24 cellular contexts compared by ENCODE assay signal in the genomic region with DNA sequence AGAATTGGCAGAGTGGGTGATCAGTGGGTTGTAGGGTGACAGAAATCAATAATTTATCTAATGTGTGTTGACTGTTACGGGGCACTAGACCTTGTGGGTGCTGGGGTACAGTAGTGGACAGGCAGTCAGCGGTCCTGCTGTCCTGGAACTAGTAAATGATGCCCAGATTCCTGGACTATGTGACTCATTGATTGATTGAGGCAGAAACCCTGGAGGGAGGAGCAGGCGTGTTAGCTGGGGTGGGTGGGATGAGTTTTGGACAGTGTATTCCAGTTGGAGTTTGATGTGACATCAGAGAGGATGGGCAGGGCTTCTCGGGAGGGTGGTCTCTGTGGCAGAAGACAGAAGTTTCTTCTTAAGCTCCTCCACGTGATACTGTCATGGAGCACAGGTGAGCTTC. TPM values are rescaled to one million over a fixed set of nuclear protein-coding genes. Genes with fewer than 3 reads are reported as not detected.
A peak's percentile ranks its signal among the peaks of the same experiment; 100 is the strongest.
DNase-seq lines count a peak whose midpoint lies in the region; ATAC-seq, FAIRE-seq and TF ChIP-seq lines count a peak whose summit lies in the region.
"Had no signal": no experiment of that assay in that cellular context is flagged by ENCODE, and none has a peak within 500 bp of the region (broad histone marks: within the 10 kb centered on the region; RNA-seq: fewer than 3 reads in every experiment).

No MANE protein-coding gene starts in this region.

- FAIRE-seq in H54 (lab: Jason Lieb, UNC): no peak
- FAIRE-seq: TTC549 had no signal

- 82 to 84% methylated on average over 4 to 5 of the region's 5 CpGs for whole genome bisulfite sequencing in gastroesophageal sphincter (ENCODE audit: low coverage in 1 of 2), 2 donors

- peaks cover 0 to 18% (median 0%) of the 10 kb centered on the region in 3 donors for H3K4me1 ChIP-seq in gastroesophageal sphincter
- H3K4me1 ChIP-seq: parathyroid adenoma had no signal

- TF ChIP-seq EP300 in gastroesophageal sphincter (IDR thresholded peaks at IDR 0.05): no peak

- H3K4me3 ChIP-seq in gastroesophageal sphincter: no peak overlapping the region
- H3K4me3 ChIP-seq: tibial nerve had no signal

- H3K4me3 Mint-ChIP-seq in stimulated activated naive B cell treated with anti-CD40 and anti-IgM and Interleukin-4, amounts not matched to agents 10 μg/mL and 1 μg/mL and 100 μg/mL, for 72 hours: no peak overlapping the region
- H3K4me3 Mint-ChIP-seq: activated CD4-positive, alpha-beta T cell treated with anti-CD3 and anti-CD28 coated beads, Interleukin-2, amount 10 ng/mL, durations not matched to agents 24 days and 14 days; memory B cell had no signal

- no peaks in the 10 kb centered on the region for H3K9me3 ChIP-seq in gastroesophageal sphincter
- H3K9me3 ChIP-seq: tibial nerve had no signal

- H3K9me3 Mint-ChIP-seq in stimulated activated naive B cell treated with anti-CD40 and anti-IgM and Interleukin-4, amounts not matched to agents 10 μg/mL and 1 μg/mL and 100 μg/mL, for 72 hours: no peaks in the 10 kb centered on the region
- H3K9me3 Mint-ChIP-seq: activated CD4-positive, alpha-beta T cell treated with anti-CD3 and anti-CD28 coated beads, Interleukin-2, amount 10 ng/mL, durations not matched to agents 24 days and 14 days; IgD-negative memory B cell; memory B cell had no signal

- peaks cover 9 to 14% of the 10 kb centered on the region in 2 donors for H3K4me1 Mint-ChIP-seq in stimulated activated naive B cell treated with anti-CD40 and anti-IgM and Interleukin-4, amounts not matched to agents 10 μg/mL and 1 μg/mL and 100 μg/mL, for 72 hours

- DNase-seq in EL: peak; percentile 55
- peak; percentile 4 for DNase-seq in RPMI7951 (ENCODE audit: low read depth)
- DNase-seq in stimulated activated naive B cell treated with anti-CD40 and anti-IgM and Interleukin-4, amounts not matched to agents 10 μg/mL and 1 μg/mL and 100 μg/mL, for 72 hours: no peak
- no peak for DNase-seq in NCI-H526 treated with DMSO at 0.1 percent for 48 hours (lab: John Stamatoyannopoulos, UW)
- DNase-seq in putamen (ENCODE audit: low spot score): no peak
- no peak for DNase-seq in H54 (ENCODE audit: insufficient read length, low spot score)
- DNase-seq: activated CD4-positive, alpha-beta T cell treated with anti-CD3 and anti-CD28 coated beads, Interleukin-2, amount 10 ng/mL, durations not matched to agents 24 days and 14 days; activated CD8-positive, alpha-beta memory T cell treated with anti-CD3 and anti-CD28 coated beads, Interleukin-2, amount 50 U/mL, for 4 hours; activated effector memory CD4-positive, alpha-beta T cell treated with anti-CD3 and anti-CD28 coated beads, Interleukin-2, amount 50 U/mL, for 16 hours; AML-193; amniotic stem cell; central memory CD4-positive, alpha-beta T cell; MM.1S; NCI-H146; NCI-H2171 treated with DMSO at 0.1 percent for 48 hours; Right ventricle myocardium superior; stimulated activated naive CD4-positive, alpha-beta T cell had no signal

- no peak for TF ChIP-seq CTCF in gastroesophageal sphincter (IDR thresholded peaks at IDR 0.05)

- no peaks in the 10 kb centered on the region for H3K27me3 Mint-ChIP-seq in stimulated activated naive B cell treated with anti-CD40 and anti-IgM and Interleukin-4, amounts not matched to agents 10 μg/mL and 1 μg/mL and 100 μg/mL, for 72 hours
- H3K27me3 Mint-ChIP-seq: activated CD4-positive, alpha-beta T cell treated with anti-CD3 and anti-CD28 coated beads, Interleukin-2, amount 10 ng/mL, durations not matched to agents 24 days and 14 days; IgD-negative memory B cell; memory B cell had no signal

- H3K27ac Mint-ChIP-seq in stimulated activated naive B cell treated with anti-CD40 and anti-IgM and Interleukin-4, amounts not matched to agents 10 μg/mL and 1 μg/mL and 100 μg/mL, for 72 hours: peak overlapping the region; percentile 56
- H3K27ac Mint-ChIP-seq: activated CD4-positive, alpha-beta T cell treated with anti-CD3 and anti-CD28 coated beads, Interleukin-2, amount 10 ng/mL, durations not matched to agents 24 days and 14 days; memory B cell had no signal

- no peak overlapping the region for H3K27ac ChIP-seq in gastroesophageal sphincter
- H3K27ac ChIP-seq: epithelial cell of prostate, parathyroid adenoma had no signal

- peak; percentile 35 for ATAC-seq in gastroesophageal sphincter
- no peak for ATAC-seq in stimulated activated naive B cell treated with anti-CD40 and anti-IgM and Interleukin-4, amounts not matched to agents 10 μg/mL and 1 μg/mL and 100 μg/mL, for 72 hours (replicated peaks)

- TF ChIP-seq POLR2A in gastroesophageal sphincter (IDR thresholded peaks at IDR 0.05) (no peak), H54 (IDR thresholded peaks at IDR 0.05; ENCODE audit: low read depth, low read length) (no peak)

- H3K36me3 ChIP-seq in gastroesophageal sphincter: peaks cover 0 to 79% of the 10 kb centered on the region in 2 donors

- H3K27me3 ChIP-seq in gastroesophageal sphincter: no peaks in the 10 kb centered on the region
- H3K27me3 ChIP-seq: tibial nerve had no signal

- H3K36me3 Mint-ChIP-seq in stimulated activated naive B cell treated with anti-CD40 and anti-IgM and Interleukin-4, amounts not matched to agents 10 μg/mL and 1 μg/mL and 100 μg/mL, for 72 hours: peaks cover 53 to 64% of the 10 kb centered on the region in 2 donors

RNA-seq across cellular contexts. Expression of gene PRMT7, which starts 24.4 kb away (rescaled TPM):
- total RNA-seq in RPMI7951 (2014; rRNA removed; shearing (Covaris generic)): 23.3 and 30.8 TPM in 2 replicates
- total RNA-seq in gastroesophageal sphincter: 10 to 100 TPM; 11.5 to 34.9 (median 27.4) TPM

RNA-seq across cellular contexts. Expression of gene SLC7A6OS, which starts 24.4 kb away (rescaled TPM):
- total RNA-seq in RPMI7951 (2014; rRNA removed; shearing (Covaris generic)): 15.1 and 17.9 TPM in 2 replicates
- 10 to 100 TPM; 10.4 to 18.2 (median 11.2) TPM for total RNA-seq in gastroesophageal sphincter

Comparison
In these comparisons a context has a peak if more than half of its experiments do, and no peak if none do; other contexts are left out.
1. DNase-seq: peak in EL (single experiment) and RPMI7951 (single experiment); none in stimulated activated naive B cell treated with anti-CD40 and anti-IgM and Interleukin-4, amounts not matched to agents 10 μg/mL and 1 μg/mL and 100 μg/mL, for 72 hours (single experiment), NCI-H526 treated with DMSO at 0.1 percent for 48 hours (single experiment), putamen (single experiment) and H54 (single experiment).